20 cellular contexts compared by ENCODE assay signal in the genomic region with DNA sequence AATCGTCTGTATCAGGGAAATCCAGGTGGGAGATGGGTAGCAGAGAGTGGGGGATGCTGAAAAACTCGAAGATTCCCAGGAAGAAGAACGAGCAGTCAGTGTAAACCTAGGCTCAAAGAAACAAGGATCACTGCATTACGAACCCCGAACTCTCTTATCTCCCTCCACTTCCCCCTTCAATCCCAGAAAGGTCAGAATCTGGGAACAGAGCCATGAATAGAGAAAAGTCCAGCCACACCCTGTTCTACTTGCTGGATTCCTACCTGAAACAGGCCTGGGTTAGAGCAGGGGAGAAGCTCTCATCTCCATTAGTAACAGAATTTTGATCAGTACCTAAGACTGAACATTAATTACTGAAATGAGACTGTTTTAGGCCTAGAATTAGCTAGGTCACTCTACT. TPM values are rescaled to one million over a fixed set of nuclear protein-coding genes. Genes with fewer than 3 reads are reported as not detected.
DNase-seq lines count a peak whose midpoint lies in the region; ATAC-seq and TF ChIP-seq lines count a peak whose summit lies in the region.
"Had no signal": no experiment of that assay in that cellular context is flagged by ENCODE, and none has a peak within 500 bp of the region (broad histone marks: within the 10 kb centered on the region; RNA-seq: fewer than 3 reads in every experiment).

No MANE protein-coding gene starts in this region.

- no peaks in the 10 kb centered on the region for H3K9me3 Mint-ChIP-seq in mesothelial cell of epicardium
- H3K9me3 Mint-ChIP-seq: CD4-positive, alpha-beta memory T cell; IgD-negative memory B cell; natural killer cell had no signal

- H3K4me1 ChIP-seq in heart right ventricle (peaks cover 0 to 33% (median 20%) of the 10 kb centered on the region in 9 donors), right atrium auricular region (peaks cover 0 to 23% of the 10 kb centered on the region in 2 donors), duodenal mucosa (ENCODE audit: control insufficient read depth in 1 of 2, insufficient read depth in 2 of 2, low read length in 2 of 2) (peaks cover 29 to 44% of the 10 kb centered on the region in 2 donors)
- H3K4me1 ChIP-seq: psoas muscle had no signal

- H3K36me3 ChIP-seq in heart right ventricle (peaks cover 0 to 60% (median 0%) of the 10 kb centered on the region in 9 donors), right atrium auricular region (no peaks in the 10 kb centered on the region), duodenal mucosa (ENCODE audit: control insufficient read depth in 1 of 2, insufficient read depth in 2 of 2, low read length in 2 of 2) (peaks cover 5 to 6% of the 10 kb centered on the region in 2 donors)

- TF ChIP-seq CTCF in heart right ventricle (IDR thresholded peaks at IDR 0.05) (no peak), right atrium auricular region (IDR thresholded peaks at IDR 0.05) (no peak), mesothelial cell of epicardium (IDR thresholded peaks at IDR 0.05; ENCODE audit: unreplicated experiment) (no peak)

- H3K27ac ChIP-seq in heart right ventricle (peak overlapping the region in 1 of 10 donors; percentile 19), right atrium auricular region (no peak overlapping the region), duodenal mucosa (ENCODE audit: low read depth, low read length) (peak overlapping the region; percentile 33)
- H3K27ac ChIP-seq: HL-60, psoas muscle had no signal

- WGBS in heart right ventricle, 2 donors: 45 to 47% methylated on average over 5 of the region's 5 CpGs

- no peaks in the 10 kb centered on the region for H3K27me3 ChIP-seq in heart right ventricle
- no peaks in the 10 kb centered on the region for H3K27me3 ChIP-seq in right atrium auricular region
- no peaks in the 10 kb centered on the region for H3K27me3 ChIP-seq in duodenal mucosa (ENCODE audit: control insufficient read depth in 1 of 2, insufficient read depth in 2 of 2, low read length in 2 of 2)

- H3K27ac Mint-ChIP-seq in mesothelial cell of epicardium: peak overlapping the region; percentile 55
- H3K27ac Mint-ChIP-seq: CD4-positive, alpha-beta memory T cell; IgD-negative memory B cell; natural killer cell had no signal

- no peak for DNase-seq in heart right ventricle
- DNase-seq in right atrium auricular region (ENCODE audit: low spot score): no peak
- no peak for DNase-seq in mesothelial cell of epicardium (ENCODE audit: low spot score in 2 of 2, unreplicated experiment in 2 of 2)
- no peak for DNase-seq in H4 (ENCODE audit: low spot score)
- DNase-seq in DMS79 treated with DMSO at 0.1 percent for 48 hours (lab: John Stamatoyannopoulos, UW): no peak
- no peak for DNase-seq in stimulated activated naive CD4-positive, alpha-beta T cell (lab: John Stamatoyannopoulos, UW)
- DNase-seq: activated effector memory CD4-positive, alpha-beta T cell treated with Interleukin-2 at 50 U/mL for 16 hours; caudate nucleus; CD4-positive, alpha-beta memory T cell; DND-41; natural killer cell; NCI-H187 treated with DMSO at 0.1 percent for 48 hours; psoas muscle; RPMI8226; SW 1271 had no signal

- peak in 5 of 8 donors; percentile 34 to 76 (median 70) for ATAC-seq in heart right ventricle
- no peak for ATAC-seq in GM19395 (IDR thresholded peaks at IDR 0.05; ENCODE audit: unreplicated experiment)
- ATAC-seq: esophagus mucosa, natural killer cell, psoas muscle had no signal

- H3K4me1 Mint-ChIP-seq in mesothelial cell of epicardium: peaks cover 79% of the 10 kb centered on the region

- no peak overlapping the region for H3K4me3 Mint-ChIP-seq in mesothelial cell of epicardium
- H3K4me3 Mint-ChIP-seq: CD4-positive, alpha-beta memory T cell; IgD-negative memory B cell; natural killer cell had no signal

- no peaks in the 10 kb centered on the region for H3K27me3 Mint-ChIP-seq in mesothelial cell of epicardium (ENCODE audit: low read depth)
- H3K27me3 Mint-ChIP-seq: CD4-positive, alpha-beta memory T cell; IgD-negative memory B cell had no signal

- peaks cover 10% of the 10 kb centered on the region for H3K36me3 Mint-ChIP-seq in mesothelial cell of epicardium

- H3K4me3 ChIP-seq in heart right ventricle: no peak overlapping the region
- H3K4me3 ChIP-seq in right atrium auricular region: no peak overlapping the region
- peak overlapping the region in 1 of 2 donors; percentile 51 for H3K4me3 ChIP-seq in duodenal mucosa (ENCODE audit: low read depth in 1 of 2, low read length in 2 of 2)
- H3K4me3 ChIP-seq: psoas muscle had no signal

- no peaks in the 10 kb centered on the region for H3K9me3 ChIP-seq in heart right ventricle
- H3K9me3 ChIP-seq in right atrium auricular region: no peaks in the 10 kb centered on the region
- no peaks in the 10 kb centered on the region for H3K9me3 ChIP-seq in duodenal mucosa (ENCODE audit: control insufficient read depth in 1 of 2, low read length in 2 of 2)
- H3K9me3 ChIP-seq: psoas muscle had no signal

- intact Hi-C loops in heart right ventricle (cut with DNase I): loop anchor here in 5 of 10 donors (2.0 to 10.0 kb wide), 6 partner anchors 163 to 907 kb away; partner anchors contain the start of genes CCDC122 (in 3 of the 5) and LACC1 (in 3 of the 5)

- H3K9ac ChIP-seq in duodenal mucosa (ENCODE audit: low read depth in 1 of 2, low read length in 2 of 2): peak overlapping the region in 1 of 2 donors; percentile 23

RNA-seq across cellular contexts. Expression of gene EPSTI1, which starts 24.4 kb away (rescaled TPM):
- total RNA-seq in heart right ventricle: 10 to 100 TPM in 1 of 10 donors, 1 to 10 TPM in 9; 2.4 to 31.3 (median 4.7) TPM
- polyA plus RNA-seq in heart right ventricle: 1 to 10 TPM; 1.8 to 2.0 TPM
- 1 to 10 TPM; 3.1 to 3.9 TPM for total RNA-seq in right atrium auricular region
- total RNA-seq in mesothelial cell of epicardium: 37.3 to 44.0 TPM (median 42.7 TPM) in 3 replicates
- 5.4 and 6.0 TPM in 2 replicates for total RNA-seq in H4 (2014; rRNA removed; shearing (Covaris generic))

RNA-seq across cellular contexts. Expression of gene DNAJC15, which starts 55.7 kb away (rescaled TPM):
- total RNA-seq in heart right ventricle (10 to 100 TPM; 16.7 to 32.1 (median 28.1) TPM), right atrium auricular region (10 to 100 TPM; 10.8 to 14.0 TPM), mesothelial cell of epicardium (31.6 to 35.9 TPM (median 32.5 TPM) in 3 replicates)
- polyA plus RNA-seq in heart right ventricle: 10 to 100 TPM; 14.4 to 36.7 TPM
- 22.9 and 23.0 TPM in 2 replicates for total RNA-seq in H4 (2014; rRNA removed; shearing (Covaris generic))
